In genomic region chr2:27223416-27223815, GRCh38 we compare ENCODE assay signal across 33 cellular contexts. TPM values are rescaled to one million over a fixed set of nuclear protein-coding genes. Genes with fewer than 3 reads are reported as not detected.
"Had no signal": no experiment of that assay in that cellular context is flagged by ENCODE, and none has a peak within 500 bp of the region (broad histone marks: within the 10 kb centered on the region; RNA-seq: fewer than 3 reads in every experiment).

No MANE protein-coding gene starts in this region.

- H3K27me3 Mint-ChIP-seq: naive thymus-derived CD8-positive, alpha-beta T cell; stimulated activated naive CD8-positive, alpha-beta T cell treated with anti-CD3 and anti-CD28 coated beads, Interleukin-15, Interleukin-2, amounts not matched to agents 100 ng/mL and 50 ng/mL, for 24 hours; type B pancreatic cell had no signal

- H3K4me1 ChIP-seq: right atrium auricular region, right lobe of liver had no signal

- H3K9me3 ChIP-seq: left lung, lower lobe of right lung, pancreas, right atrium auricular region, right lobe of liver, suprapubic skin, tibial nerve, vagina had no signal

- DNase-seq: hypothalamus; immature natural killer cell; kidney; left colon; left lung; lower lobe of right lung; mammary epithelial cell; mesenchymal stem cell; nucleus accumbens; pancreas; right lobe of liver; stimulated activated CD4-positive, alpha-beta T cell treated with anti-CD3 and anti-CD28 coated beads, Interleukin-12 subunit alpha, Interleukin-12 subunit beta, amount 100 ng/mL, for 4 hours; stimulated activated CD4-positive, alpha-beta T cell treated with anti-CD3 and anti-CD28 coated beads, Interleukin-15, amount 100 ng/mL, for 24 hours; stimulated activated CD4-positive, alpha-beta T cell treated with anti-CD3 and anti-CD28 coated beads, Interleukin-2, amount 100 ng/mL, for 24 hours; stimulated activated CD4-positive, alpha-beta T cell treated with anti-CD3 and anti-CD28 coated beads, Interleukin-4, amount 100 ng/mL, for 1 hour; stimulated activated naive CD4-positive, alpha-beta T cell had no signal

- H3K9me3 Mint-ChIP-seq: immature natural killer cell; naive thymus-derived CD8-positive, alpha-beta T cell; nephron; neural crest cell; stimulated activated naive CD8-positive, alpha-beta T cell treated with anti-CD3 and anti-CD28 coated beads, Interleukin-15, Interleukin-2, amounts not matched to agents 100 ng/mL and 50 ng/mL, for 24 hours; type B pancreatic cell had no signal

- H3K27me3 ChIP-seq: left lung, pancreas, right atrium auricular region, right lobe of liver, suprapubic skin, tibial nerve, vagina had no signal

- H3K27ac ChIP-seq: left lung, lower lobe of right lung, pancreas, right atrium auricular region, right lobe of liver, suprapubic skin, tibial nerve, vagina had no signal

- ATAC-seq: left colon; left lung; lower lobe of right lung; naive thymus-derived CD8-positive, alpha-beta T cell; pancreas; right lobe of liver had no signal

- H3K4me3 Mint-ChIP-seq: immature natural killer cell; naive thymus-derived CD8-positive, alpha-beta T cell; nephron; neural crest cell; stimulated activated naive CD8-positive, alpha-beta T cell treated with anti-CD3 and anti-CD28 coated beads, Interleukin-15, Interleukin-2, amounts not matched to agents 100 ng/mL and 50 ng/mL, for 24 hours; type B pancreatic cell had no signal

- H3K27ac Mint-ChIP-seq: immature natural killer cell; nephron; stimulated activated naive CD8-positive, alpha-beta T cell treated with anti-CD3 and anti-CD28 coated beads, Interleukin-15, Interleukin-2, amounts not matched to agents 100 ng/mL and 50 ng/mL, for 24 hours; type B pancreatic cell had no signal

- H3K4me3 ChIP-seq: left lung, lower lobe of right lung, pancreas, right atrium auricular region, right lobe of liver, smooth muscle cell, suprapubic skin, tibial nerve, vagina had no signal

RNA-seq across cellular contexts. Expression of gene SLC30A3, which starts 39.4 kb away (rescaled TPM):
- total RNA-seq: left colon; liver; mucosa of gallbladder; naive thymus-derived CD8-positive, alpha-beta T cell; pulmonary artery endothelial cell; right lobe of liver; smooth muscle cell; subcutaneous adipose tissue; suprapubic skin had no signal
- polyA plus RNA-seq: immature natural killer cell had no signal

RNA-seq across cellular contexts. Expression of gene DNAJC5G, which starts 51.8 kb away (rescaled TPM):
- total RNA-seq: kidney; left colon; left lung; liver; lower lobe of right lung; mammary epithelial cell; mucosa of gallbladder; naive thymus-derived CD8-positive, alpha-beta T cell; neural crest cell; osteoblast; pulmonary artery endothelial cell; renal cortical epithelial cell; right lobe of liver; smooth muscle cell; suprapubic skin had no signal
- polyA plus RNA-seq: immature natural killer cell; liver; mammary epithelial cell; naive thymus-derived CD8-positive, alpha-beta T cell; smooth muscle cell; urinary bladder had no signal
